In the genomic region with DNA sequence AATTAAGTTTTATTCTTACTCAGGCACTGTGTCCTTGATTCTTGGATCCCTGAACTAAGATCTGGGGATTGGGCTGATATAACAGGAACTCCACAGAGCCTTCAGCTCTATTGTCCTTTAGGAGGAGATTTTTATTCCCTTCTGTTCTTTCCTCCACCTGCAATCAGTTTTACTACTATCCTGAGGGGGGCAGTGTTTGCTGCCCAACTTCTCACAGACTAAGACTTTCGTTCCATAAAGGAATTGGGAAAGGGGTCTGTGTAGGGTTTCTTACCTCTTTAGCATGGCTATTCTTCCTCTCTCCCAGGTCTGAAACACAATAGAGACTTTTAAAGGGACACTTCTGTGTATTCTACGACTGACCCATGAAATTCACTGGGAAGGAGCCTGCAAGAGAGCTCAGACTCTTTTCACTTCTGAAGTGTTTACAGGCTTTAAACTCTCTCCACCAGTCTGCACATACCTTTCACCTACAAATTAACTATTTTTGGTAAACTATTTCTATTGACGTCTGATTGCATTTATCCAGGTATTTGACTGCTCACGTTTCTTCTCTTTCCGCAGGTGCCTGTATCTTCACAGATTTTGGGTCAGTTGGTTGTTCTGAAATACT, we compare ENCODE assay signal across 8 cellular contexts.
DNase-seq lines count a peak whose midpoint lies in the region; ATAC-seq and TF ChIP-seq lines count a peak whose summit lies in the region.

No MANE protein-coding gene starts in this region.

- intact Hi-C loops in left ventricle myocardium inferior (cut with micrococcal nuclease): no loop called here
- intact Hi-C loops in Right ventricle myocardium superior (cut with DNase I): no loop called here
- intact Hi-C loops in lower leg skin (cut with DNase I; ENCODE audit: low total_unique reads): no loop called here

- peak; percentile 68 for TF ChIP-seq CTCF in left ventricle myocardium inferior (IDR thresholded peaks at IDR 0.05; ENCODE audit: borderline replicate concordance)
- TF ChIP-seq CTCF in right atrium auricular region (IDR thresholded peaks at IDR 0.05): peak; percentile 65 to 75
- no peak for TF ChIP-seq CTCF in lower leg skin (IDR thresholded peaks at IDR 0.05)

- 37 to 39% methylated on average over 5 of the region's 5 CpGs for WGBS in lower leg skin, 2 donors

- H3K4me3 ChIP-seq in left ventricle myocardium inferior (no peak overlapping the region), right atrium auricular region (peak overlapping the region in 1 of 2 donors; percentile 14), lower leg skin (ENCODE audit: low read depth, poor library complexity, severe bottlenecking) (no peak overlapping the region)

- H3K27me3 ChIP-seq in left ventricle myocardium inferior (ENCODE audit: low read depth) (no peaks in the 10 kb centered on the region), right atrium auricular region (no peaks in the 10 kb centered on the region)

- no peak for TF ChIP-seq POLR2A in lower leg skin (IDR thresholded peaks at IDR 0.05)

- H3K36me3 ChIP-seq in left ventricle myocardium inferior (no peaks in the 10 kb centered on the region), right atrium auricular region (no peaks in the 10 kb centered on the region)

- H3K4me1 ChIP-seq in left ventricle myocardium inferior (no peaks in the 10 kb centered on the region), right atrium auricular region (no peaks in the 10 kb centered on the region)

- no peak overlapping the region for H3K27ac ChIP-seq in left ventricle myocardium inferior (replicated peaks)
- H3K27ac ChIP-seq in right atrium auricular region: no peak overlapping the region

- ATAC-seq in Right ventricle myocardium superior (ENCODE audit: poor library complexity): no peak
- ATAC-seq in GM21526 (IDR thresholded peaks at IDR 0.05; ENCODE audit: low FRiP score, unreplicated experiment): no peak
- ATAC-seq in HG03521 (IDR thresholded peaks at IDR 0.05; ENCODE audit: unreplicated experiment): no peak
- ATAC-seq in HG03460 (IDR thresholded peaks at IDR 0.05; ENCODE audit: unreplicated experiment): no peak

- H3K9me3 ChIP-seq in left ventricle myocardium inferior (replicated peaks) (no peaks in the 10 kb centered on the region), right atrium auricular region (no peaks in the 10 kb centered on the region)

- DNase-seq in left ventricle myocardium inferior (no peak), Right ventricle myocardium superior (no peak), RKO (ENCODE audit: low spot score) (peak; percentile 39), right atrium auricular region (ENCODE audit: low spot score) (no peak), lower leg skin (ENCODE audit: low spot score in 2 of 2) (no peak)

Comparison
In these comparisons a context has a peak if more than half of its experiments do, and no peak if none do; other contexts are left out.
1. CTCF ChIP-seq: peak in left ventricle myocardium inferior (single experiment) and right atrium auricular region (2 of 2); none in lower leg skin (0 of 3).